Comparison of ENCODE assay signal across 1 cellular context in the genomic region with DNA sequence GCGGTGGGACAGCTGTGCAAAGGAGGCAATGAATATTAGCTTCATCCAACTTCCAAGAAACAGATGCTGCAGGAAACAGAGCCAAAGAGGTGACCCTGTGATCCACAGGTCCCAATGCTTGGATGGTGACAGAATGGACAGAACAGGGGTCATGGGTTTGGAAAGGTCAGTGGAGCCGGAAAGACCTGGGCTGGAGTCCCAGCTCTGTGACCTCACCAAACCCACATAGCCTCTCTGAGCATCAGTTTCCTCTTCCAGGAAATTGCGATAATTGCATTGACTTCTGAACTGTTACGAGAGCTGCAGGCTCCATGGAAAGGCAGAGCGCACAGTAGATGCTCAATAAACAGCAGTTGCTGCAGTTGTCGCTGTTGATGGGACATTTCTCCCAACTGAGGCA.
TF ChIP-seq lines count a peak whose summit lies in the region.

No MANE protein-coding gene starts in this region.

TF ChIP-seq in HepG2, 621 proteins besides CTCF, POLR2A, EP300 and RAD21 (continued from another document):
- TF ChIP-seq, protein P1, sequence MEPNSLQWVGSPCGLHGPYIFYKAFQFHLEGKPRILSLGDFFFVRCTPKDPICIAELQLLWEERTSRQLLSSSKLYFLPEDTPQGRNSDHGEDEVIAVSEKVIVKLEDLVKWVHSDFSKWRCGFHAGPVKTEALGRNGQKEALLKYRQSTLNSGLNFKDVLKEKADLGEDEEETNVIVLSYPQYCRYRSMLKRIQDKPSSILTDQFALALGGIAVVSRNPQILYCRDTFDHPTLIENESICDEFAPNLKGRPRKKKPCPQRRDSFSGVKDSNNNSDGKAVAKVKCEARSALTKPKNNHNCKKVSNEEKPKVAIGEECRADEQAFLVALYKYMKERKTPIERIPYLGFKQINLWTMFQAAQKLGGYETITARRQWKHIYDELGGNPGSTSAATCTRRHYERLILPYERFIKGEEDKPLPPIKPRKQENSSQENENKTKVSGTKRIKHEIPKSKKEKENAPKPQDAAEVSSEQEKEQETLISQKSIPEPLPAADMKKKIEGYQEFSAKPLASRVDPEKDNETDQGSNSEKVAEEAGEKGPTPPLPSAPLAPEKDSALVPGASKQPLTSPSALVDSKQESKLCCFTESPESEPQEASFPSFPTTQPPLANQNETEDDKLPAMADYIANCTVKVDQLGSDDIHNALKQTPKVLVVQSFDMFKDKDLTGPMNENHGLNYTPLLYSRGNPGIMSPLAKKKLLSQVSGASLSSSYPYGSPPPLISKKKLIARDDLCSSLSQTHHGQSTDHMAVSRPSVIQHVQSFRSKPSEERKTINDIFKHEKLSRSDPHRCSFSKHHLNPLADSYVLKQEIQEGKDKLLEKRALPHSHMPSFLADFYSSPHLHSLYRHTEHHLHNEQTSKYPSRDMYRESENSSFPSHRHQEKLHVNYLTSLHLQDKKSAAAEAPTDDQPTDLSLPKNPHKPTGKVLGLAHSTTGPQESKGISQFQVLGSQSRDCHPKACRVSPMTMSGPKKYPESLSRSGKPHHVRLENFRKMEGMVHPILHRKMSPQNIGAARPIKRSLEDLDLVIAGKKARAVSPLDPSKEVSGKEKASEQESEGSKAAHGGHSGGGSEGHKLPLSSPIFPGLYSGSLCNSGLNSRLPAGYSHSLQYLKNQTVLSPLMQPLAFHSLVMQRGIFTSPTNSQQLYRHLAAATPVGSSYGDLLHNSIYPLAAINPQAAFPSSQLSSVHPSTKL (CRISPR knock-in tag; IDR thresholded peaks at IDR 0.05), result no peak
- TF ChIP-seq NFKB2 (CRISPR knock-in tag; IDR thresholded peaks at IDR 0.05; ENCODE audit: borderline replicate concordance) (no peak), CHD4 (IDR thresholded peaks at IDR 0.05; ENCODE audit: borderline replicate concordance, low read length) (no peak), ZNF407 (CRISPR knock-in tag; IDR thresholded peaks at IDR 0.05; ENCODE audit: not compliant biosample characterization) (no peak), ZNF629 (CRISPR knock-in tag; conservative IDR thresholded peaks at IDR 0.05) (no peak), ZNF775 (CRISPR knock-in tag; IDR thresholded peaks at IDR 0.05; ENCODE audit: borderline replicate concordance) (no peak), MATR3 (CRISPR knock-in tag; IDR thresholded peaks at IDR 0.05) (no peak), ARNT (IDR thresholded peaks at IDR 0.05) (no peak), KAT8 (CRISPR knock-in tag; IDR thresholded peaks at IDR 0.05) (no peak), NAIF1 (CRISPR knock-in tag; IDR thresholded peaks at IDR 0.05; ENCODE audit: borderline replicate concordance) (no peak), ZNF713 (CRISPR knock-in tag; IDR thresholded peaks at IDR 0.05) (no peak), SPEN (CRISPR knock-in tag; IDR thresholded peaks at IDR 0.05; ENCODE audit: low read depth) (no peak)
